21 cellular contexts compared by ENCODE assay signal in the genomic region with DNA sequence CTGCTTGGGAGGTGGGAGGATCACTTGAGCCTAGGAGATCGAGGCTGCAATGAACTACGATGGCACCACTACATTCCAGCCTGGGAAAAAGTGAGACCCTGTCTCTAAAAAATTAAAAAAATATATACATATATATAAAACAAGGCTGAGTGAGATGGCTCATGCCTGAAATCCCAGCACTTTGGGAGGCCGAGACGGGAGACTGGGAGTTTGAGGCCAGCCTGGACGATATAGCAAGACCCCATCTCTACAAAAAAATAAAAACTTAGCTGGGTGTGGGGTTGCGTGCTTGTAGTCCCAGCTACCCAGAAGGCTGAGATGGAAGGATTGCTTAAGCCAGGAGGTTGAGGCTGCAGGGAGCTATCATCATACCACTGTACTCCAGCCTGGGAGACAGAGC.
DNase-seq lines count a peak whose midpoint lies in the region; ATAC-seq, FAIRE-seq and TF ChIP-seq lines count a peak whose summit lies in the region.
"Had no signal": no experiment of that assay in that cellular context is flagged by ENCODE, and none has a peak within 500 bp of the region (broad histone marks: within the 10 kb centered on the region; RNA-seq: fewer than 3 reads in every experiment).

No MANE protein-coding gene starts in this region.

- H3K4me2 ChIP-seq in keratinocyte (ENCODE audit: control insufficient read depth, extremely low read depth, insufficient read depth, low read depth, low read length), result peak overlapping the region; percentile 22

- peak; percentile 4 for DNase-seq in activated CD4-positive, alpha-beta T cell treated with anti-CD3 and anti-CD28 coated beads for 36 hours
- DNase-seq in activated CD4-positive, alpha-beta T cell treated with anti-CD3 and anti-CD28 coated beads for 4 hours, result no peak
- no peak for DNase-seq in CD4-positive, CD25-positive, alpha-beta regulatory T cell
- DNase-seq in keratinocyte (ENCODE audit: low read depth, low spot score), result no peak
- DNase-seq in superior temporal gyrus (ENCODE audit: extremely low spot score), result no peak
- DNase-seq: DMS153, Karpas-422, left cardiac atrium, NCI-H1092, NCI-H526 treated with DMSO at 0.1 percent for 48 hours, nephron progenitor cell, T1000 had no signal

- H3K27ac ChIP-seq in CD4-positive, CD25-positive, alpha-beta regulatory T cell (ENCODE audit: insufficient read depth, low read length, poor library complexity, severe bottlenecking), result no peak overlapping the region
- peak overlapping the region; percentile 38 for H3K27ac ChIP-seq in keratinocyte (ENCODE audit: control insufficient read depth, insufficient read depth, low read length)
- H3K27ac ChIP-seq: C4-2B, SJCRH30, vagina had no signal

- no peaks in the 10 kb centered on the region for H3K9me1 ChIP-seq in keratinocyte (ENCODE audit: control insufficient read depth, extremely low read depth, insufficient read depth, low read length)

- H2AFZ ChIP-seq in keratinocyte (ENCODE audit: control insufficient read depth, low read length), result no peak overlapping the region

- no peaks in the 10 kb centered on the region for H3K27me3 Mint-ChIP-seq in activated CD4-positive, alpha-beta T cell treated with anti-CD3 and anti-CD28 coated beads for 36 hours
- no peaks in the 10 kb centered on the region for H3K27me3 Mint-ChIP-seq in CD4-positive, CD25-positive, alpha-beta regulatory T cell
- no peaks in the 10 kb centered on the region for H3K27me3 Mint-ChIP-seq in activated T-helper 17 cell treated with anti-CD3 and anti-CD28 coated beads, Interleukin-2, amount 50 U/mL, for 72 hours

- FAIRE-seq in keratinocyte (lab: Jason Lieb, UNC), result no peak
- FAIRE-seq: A204.1, bronchial epithelial cell, H54 had no signal

- peaks cover 34% of the 10 kb centered on the region for H3K4me1 ChIP-seq in CD4-positive, CD25-positive, alpha-beta regulatory T cell (ENCODE audit: control insufficient read depth, insufficient read depth, low read length, poor library complexity, severe bottlenecking)
- peaks cover 29% of the 10 kb centered on the region for H3K4me1 ChIP-seq in keratinocyte (ENCODE audit: control insufficient read depth, extremely low read depth, insufficient read depth, low read length)
- H3K4me1 ChIP-seq: SJCRH30 had no signal

- no peak for TF ChIP-seq CTCF in keratinocyte (optimal IDR thresholded peaks at IDR 0.05 in 1 of 3, IDR thresholded peaks at IDR 0.05 in 1 of 3, conservative IDR thresholded peaks at IDR 0.05 in 1 of 3; ENCODE audit: extremely low read depth in 1 of 3, insufficient read depth in 2 of 3, low read length in 3 of 3)

- H3K9ac ChIP-seq in keratinocyte (ENCODE audit: control insufficient read depth, extremely low read depth, insufficient read depth, low read length), result peak overlapping the region; percentile 9

- ATAC-seq in activated CD4-positive, alpha-beta T cell treated with anti-CD3 and anti-CD28 coated beads for 36 hours, result no peak
- no peak for ATAC-seq in CD4-positive, CD25-positive, alpha-beta regulatory T cell (ENCODE audit: low read depth in 2 of 2)
- ATAC-seq in activated T-helper 17 cell treated with anti-CD3 and anti-CD28 coated beads, Interleukin-2, amount 50 U/mL, for 72 hours (replicated peaks), result no peak
- ATAC-seq in HG03025 (IDR thresholded peaks at IDR 0.05; ENCODE audit: low FRiP score, unreplicated experiment) (no peak), GM18907 (IDR thresholded peaks at IDR 0.05; ENCODE audit: unreplicated experiment) (no peak)
- ATAC-seq: left cardiac atrium had no signal

- H3K27ac Mint-ChIP-seq in activated CD4-positive, alpha-beta T cell treated with anti-CD3 and anti-CD28 coated beads for 36 hours, result peak overlapping the region; percentile 42
- H3K27ac Mint-ChIP-seq in CD4-positive, CD25-positive, alpha-beta regulatory T cell, result peak overlapping the region in 2 of 3 donors; percentile 52 to 58
- H3K27ac Mint-ChIP-seq in activated T-helper 17 cell treated with anti-CD3 and anti-CD28 coated beads, Interleukin-2, amount 50 U/mL, for 72 hours, result no peak overlapping the region
- H3K27ac Mint-ChIP-seq: nephron progenitor cell had no signal

- no peaks in the 10 kb centered on the region for H4K20me1 ChIP-seq in keratinocyte (ENCODE audit: control insufficient read depth, extremely low read depth, insufficient read depth, low read length)

- peaks cover 0 to 1% of the 10 kb centered on the region in 2 experiments for H3K9me3 ChIP-seq in CD4-positive, CD25-positive, alpha-beta regulatory T cell (ENCODE audit: control insufficient read depth in 2 of 2, low read length in 2 of 2)
- H3K9me3 ChIP-seq in keratinocyte (ENCODE audit: control insufficient read depth, low read depth, low read length), result no peaks in the 10 kb centered on the region
- H3K9me3 ChIP-seq: SJCRH30, vagina had no signal

- POLR2A ChIA-PET in activated CD4-positive, alpha-beta T cell treated with anti-CD3 and anti-CD28 coated beads for 36 hours (lab: Charles Lee), result interaction anchor here (1.1 kb wide), 2 partner anchors 9 to 107 kb away, joined by 3 read pairs; no protein-coding TSS in a partner anchor

- peaks cover 76% of the 10 kb centered on the region for H3K4me1 Mint-ChIP-seq in activated CD4-positive, alpha-beta T cell treated with anti-CD3 and anti-CD28 coated beads for 36 hours
- peaks cover 10 to 47% (median 32%) of the 10 kb centered on the region in 4 donors for H3K4me1 Mint-ChIP-seq in CD4-positive, CD25-positive, alpha-beta regulatory T cell
- H3K4me1 Mint-ChIP-seq in activated T-helper 17 cell treated with anti-CD3 and anti-CD28 coated beads, Interleukin-2, amount 50 U/mL, for 72 hours, result peaks cover 27% of the 10 kb centered on the region

- CTCF ChIA-PET in activated CD4-positive, alpha-beta T cell treated with anti-CD3 and anti-CD28 coated beads for 36 hours (lab: Charles Lee), result interaction anchor here (0.5 to 1.3 kb wide), 2 partner anchors 22 to 85 kb away, joined by 3 to 7 read pairs; no protein-coding TSS in a partner anchor

- dilution Hi-C loops in keratinocyte (cut with MboI; ENCODE audit: extremely low pct_ligation_motif_present, low sequenced_read_pairs), result no loop called here

- peaks cover 67% of the 10 kb centered on the region for H3K36me3 ChIP-seq in CD4-positive, CD25-positive, alpha-beta regulatory T cell (ENCODE audit: control insufficient read depth, insufficient read depth, low read length)
- H3K36me3 ChIP-seq in keratinocyte (ENCODE audit: control insufficient read depth in 2 of 2, extremely low read depth in 1 of 2, insufficient read depth in 2 of 2, low read length in 2 of 2), result no peaks in the 10 kb centered on the region
- H3K36me3 ChIP-seq: SJCRH30, vagina had no signal

- peaks cover 79% of the 10 kb centered on the region for H3K36me3 Mint-ChIP-seq in activated CD4-positive, alpha-beta T cell treated with anti-CD3 and anti-CD28 coated beads for 36 hours (ENCODE audit: low read depth)
- H3K36me3 Mint-ChIP-seq in CD4-positive, CD25-positive, alpha-beta regulatory T cell, result peaks cover 32% of the 10 kb centered on the region
- H3K36me3 Mint-ChIP-seq in activated T-helper 17 cell treated with anti-CD3 and anti-CD28 coated beads, Interleukin-2, amount 50 U/mL, for 72 hours (ENCODE audit: low read depth), result peaks cover 89% of the 10 kb centered on the region

- no peaks in the 10 kb centered on the region for H3K27me3 ChIP-seq in CD4-positive, CD25-positive, alpha-beta regulatory T cell (ENCODE audit: control insufficient read depth, insufficient read depth, low read length)
- H3K27me3 ChIP-seq in keratinocyte (ENCODE audit: control insufficient read depth, extremely low read depth, insufficient read depth, low read length), result no peaks in the 10 kb centered on the region
- H3K27me3 ChIP-seq: SJCRH30, vagina had no signal

- intact Hi-C loops in activated CD4-positive, alpha-beta T cell treated with anti-CD3 and anti-CD28 coated beads for 36 hours (cut with DNase I, micrococcal nuclease), result loop anchor here (1.0 to 10.0 kb wide), 4 partner anchors 22 to 91 kb away; no protein-coding TSS in a partner anchor

- no peaks in the 10 kb centered on the region for H3K79me2 ChIP-seq in keratinocyte (ENCODE audit: control insufficient read depth, insufficient read depth, low read length)

- peaks cover 2% of the 10 kb centered on the region for H3K9me3 Mint-ChIP-seq in activated CD4-positive, alpha-beta T cell treated with anti-CD3 and anti-CD28 coated beads for 36 hours (ENCODE audit: low read depth)
- peaks cover 0 to 2% (median 0%) of the 10 kb centered on the region in 7 donors for H3K9me3 Mint-ChIP-seq in CD4-positive, CD25-positive, alpha-beta regulatory T cell
- H3K9me3 Mint-ChIP-seq in activated T-helper 17 cell treated with anti-CD3 and anti-CD28 coated beads, Interleukin-2, amount 50 U/mL, for 72 hours, result no peaks in the 10 kb centered on the region

- no peak overlapping the region for H3K4me3 Mint-ChIP-seq in activated CD4-positive, alpha-beta T cell treated with anti-CD3 and anti-CD28 coated beads for 36 hours
- no peak overlapping the region for H3K4me3 Mint-ChIP-seq in CD4-positive, CD25-positive, alpha-beta regulatory T cell
- H3K4me3 Mint-ChIP-seq in activated T-helper 17 cell treated with anti-CD3 and anti-CD28 coated beads, Interleukin-2, amount 50 U/mL, for 72 hours, result peak overlapping the region; percentile 59
- H3K4me3 Mint-ChIP-seq: nephron progenitor cell had no signal

- no peak overlapping the region for H3K4me3 ChIP-seq in CD4-positive, CD25-positive, alpha-beta regulatory T cell (ENCODE audit: low read depth, low read length)
- H3K4me3 ChIP-seq in keratinocyte (ENCODE audit: control insufficient read depth in 2 of 3, extremely low read depth in 1 of 3, insufficient read depth in 2 of 3, low read depth in 1 of 3, low read length in 3 of 3), result no peak overlapping the region
- H3K4me3 ChIP-seq: SJCRH30, vagina had no signal
